10 cellular contexts compared by ENCODE assay signal in the genomic region with DNA sequence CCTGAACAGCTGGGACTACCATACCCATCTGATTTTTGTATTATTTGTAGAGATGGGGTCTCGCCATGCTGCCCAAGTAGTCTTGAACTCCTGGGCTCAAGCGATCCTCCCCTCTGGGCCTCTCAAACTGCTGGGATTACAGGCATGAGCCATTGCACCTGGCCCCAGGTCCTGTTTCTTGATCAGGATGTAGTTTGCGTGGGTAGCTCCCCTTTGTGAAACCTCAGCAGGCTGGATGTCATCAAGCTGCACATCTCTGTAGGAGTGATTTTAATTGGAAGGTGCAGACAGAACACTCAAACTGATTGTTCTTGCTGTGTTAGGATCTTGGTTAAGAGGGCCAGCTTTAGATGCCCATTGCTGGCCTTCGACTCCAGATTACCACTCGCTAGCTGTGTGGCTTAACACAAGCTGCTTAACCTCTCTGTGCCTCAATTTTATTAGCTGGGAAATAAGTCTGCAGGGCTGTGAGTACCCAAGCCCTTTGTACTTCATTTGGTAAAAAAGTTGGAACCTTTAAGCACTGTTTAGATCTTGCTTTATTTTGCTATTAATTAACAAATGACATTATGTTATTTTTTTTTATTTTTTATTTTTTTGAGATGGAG. TPM values are rescaled to one million over a fixed set of nuclear protein-coding genes. Genes with fewer than 3 reads are reported as not detected.
"Had no signal": no experiment of that assay in that cellular context is flagged by ENCODE, and none has a peak within 500 bp of the region (broad histone marks: within the 10 kb centered on the region; RNA-seq: fewer than 3 reads in every experiment).

No MANE protein-coding gene starts in this region.

- ATAC-seq: GM23338, HCT116 had no signal

- FAIRE-seq: H1, H54 had no signal

- H3K4me3 ChIP-seq: GM23338 had no signal

- DNase-seq: H9, IMR-90, Karpas-422, KBM-7 had no signal

- H3K4me2 ChIP-seq: GM23338, KMS-11 had no signal

- H3K27ac ChIP-seq: HL-60, KMS-11 had no signal

RNA-seq across cellular contexts. Expression of gene BCO1, which starts 16.5 kb away (rescaled TPM):
- polyA plus RNA-seq: GM23338, IMR-90 had no signal
